ENCODE assay signal across 13 cellular contexts in genomic region chr1:206588492-206588891, GRCh38. TPM values are rescaled to one million over a fixed set of nuclear protein-coding genes. Genes with fewer than 3 reads are reported as not detected.
DNase-seq lines count a peak whose midpoint lies in the region; ATAC-seq and TF ChIP-seq lines count a peak whose summit lies in the region.
"Had no signal": no experiment of that assay in that cellular context is flagged by ENCODE, and none has a peak within 500 bp of the region (broad histone marks: within the 10 kb centered on the region; RNA-seq: fewer than 3 reads in every experiment).

No MANE protein-coding gene starts in this region.

- peaks cover 77% of the 10 kb centered on the region for H3K36me3 Mint-ChIP-seq in activated CD4-positive, alpha-beta memory T cell treated with anti-CD3 and anti-CD28 coated beads for 36 hours

- H3K9me2 ChIP-seq in GM23248 (ENCODE audit: insufficient read depth): no peaks in the 10 kb centered on the region

- POLR2A ChIA-PET in activated CD4-positive, alpha-beta memory T cell treated with anti-CD3 and anti-CD28 coated beads for 36 hours (lab: Charles Lee): interaction anchor here (0.6 to 1.9 kb wide), 6 partner anchors 9 to 44 kb away, joined by 3 to 10 read pairs (median 6); no protein-coding TSS in a partner anchor

- no peaks in the 10 kb centered on the region for H3K9me3 ChIP-seq in GM23248 (ENCODE audit: low read depth)
- no peaks in the 10 kb centered on the region for H3K9me3 ChIP-seq in fibroblast of lung (ENCODE audit: control insufficient read depth, insufficient read depth, low read depth, low read length)
- H3K9me3 ChIP-seq in skeletal muscle tissue (ENCODE audit: control insufficient read depth in 3 of 3, low read length in 3 of 3): no peaks in the 10 kb centered on the region
- H3K9me3 ChIP-seq: HAP-1 had no signal

- no peaks in the 10 kb centered on the region for H3K9me3 Mint-ChIP-seq in activated CD4-positive, alpha-beta memory T cell treated with anti-CD3 and anti-CD28 coated beads for 36 hours

- DNase-seq in GM23248 (no peak), fibroblast of lung (ENCODE audit: low read depth in 2 of 2) (peak in 1 of 2 donors; percentile 69), NCI-H1930 (lab: John Stamatoyannopoulos, UW) (no peak), NCI-H2107 treated with DMSO at 0.1 percent for 48 hours (lab: John Stamatoyannopoulos, UW; ENCODE audit: unreplicated experiment) (no peak), NCI-H2081 (lab: John Stamatoyannopoulos, UW) (no peak), Right ventricle myocardium inferior (ENCODE audit: missing footprints) (no peak)
- no peak for DNase-seq in activated CD4-positive, alpha-beta memory T cell treated with anti-CD3 and anti-CD28 coated beads for 36 hours
- DNase-seq: activated CD4-positive, alpha-beta T cell treated with anti-CD3 and anti-CD28 coated beads for 1 hour; Calu3; effector CD8-positive, alpha-beta T cell; NCI-H2171 had no signal

- H3K79me2 ChIP-seq in GM23248 (ENCODE audit: insufficient read depth): no peaks in the 10 kb centered on the region
- no peaks in the 10 kb centered on the region for H3K79me2 ChIP-seq in fibroblast of lung (ENCODE audit: control insufficient read depth, insufficient read depth, low read length)

- H3K27me3 ChIP-seq in GM23248 (replicated peaks; ENCODE audit: insufficient read depth) (no peaks in the 10 kb centered on the region), fibroblast of lung (ENCODE audit: control insufficient read depth, insufficient read depth, low read length) (no peaks in the 10 kb centered on the region), skeletal muscle tissue (ENCODE audit: control insufficient read depth in 3 of 3, insufficient read depth in 3 of 3, low read length in 3 of 3) (no peaks in the 10 kb centered on the region)

- peak overlapping the region; percentile 79 for H3K27ac ChIP-seq in GM23248
- peak overlapping the region; percentile 37 for H3K27ac ChIP-seq in fibroblast of lung (ENCODE audit: insufficient read depth, low read length)
- H3K27ac ChIP-seq in skeletal muscle tissue (ENCODE audit: low read depth, low read length): peak overlapping the region; percentile 8

- H4K20me1 ChIP-seq in GM23248 (ENCODE audit: insufficient read depth): no peaks in the 10 kb centered on the region
- no peaks in the 10 kb centered on the region for H4K20me1 ChIP-seq in fibroblast of lung (ENCODE audit: control insufficient read depth, extremely low read depth, insufficient read depth, low read length)

- no peak for ATAC-seq in Right ventricle myocardium inferior

- peaks cover 86% of the 10 kb centered on the region for H3K4me1 Mint-ChIP-seq in activated CD4-positive, alpha-beta memory T cell treated with anti-CD3 and anti-CD28 coated beads for 36 hours (ENCODE audit: low read depth)

- peak overlapping the region; percentile 99 for H3K27ac Mint-ChIP-seq in activated CD4-positive, alpha-beta memory T cell treated with anti-CD3 and anti-CD28 coated beads for 36 hours

- 0 out of 2 replicates have a peak, but pooled peaks cover 5% of the 10 kb centered on the region for H3K36me3 ChIP-seq in GM23248 (ENCODE audit: low read depth)
- H3K36me3 ChIP-seq in fibroblast of lung (ENCODE audit: control insufficient read depth, insufficient read depth, low read length): peaks cover 7% of the 10 kb centered on the region
- H3K36me3 ChIP-seq in skeletal muscle tissue (ENCODE audit: control insufficient read depth in 3 of 3, insufficient read depth in 3 of 3, low read length in 3 of 3): peaks cover 41 to 71% (median 57%) of the 10 kb centered on the region in 3 donors

- H3K4me1 ChIP-seq in GM23248 (ENCODE audit: insufficient read depth): peaks cover 30% of the 10 kb centered on the region
- peaks cover 27% of the 10 kb centered on the region for H3K4me1 ChIP-seq in fibroblast of lung (ENCODE audit: control insufficient read depth, extremely low read depth, insufficient read depth, low read length)
- H3K4me1 ChIP-seq in skeletal muscle tissue (ENCODE audit: control insufficient read depth in 3 of 3, insufficient read depth in 3 of 3, low read length in 3 of 3): peaks cover 2 to 12% (median 3%) of the 10 kb centered on the region in 3 donors
- H3K4me1 ChIP-seq: HAP-1 had no signal

- in situ Hi-C loops in GM23248 (cut with MboI): loop anchor here (10.0 kb wide), 1 partner anchor 84 kb away; the partner anchor contains the start of gene RASSF5

- intact Hi-C loops in activated CD4-positive, alpha-beta memory T cell treated with anti-CD3 and anti-CD28 coated beads for 36 hours (cut with micrococcal nuclease): no loop called here
- intact Hi-C loops in Right ventricle myocardium inferior (cut with DNase I): no loop called here

- H3K4me2 ChIP-seq in GM23248 (ENCODE audit: unreplicated experiment): peak overlapping the region; percentile 26
- peak overlapping the region; percentile 23 for H3K4me2 ChIP-seq in fibroblast of lung (ENCODE audit: extremely low read depth, insufficient read depth, low read length)

- H3K4me3 ChIP-seq in GM23248: no peak overlapping the region
- H3K4me3 ChIP-seq in fibroblast of lung (replicated peaks in 1 of 4; ENCODE audit: control extremely low read depth in 1 of 4, insufficient read depth in 1 of 4, low read depth in 3 of 4, low read length in 4 of 4): no peak overlapping the region
- no peak overlapping the region for H3K4me3 ChIP-seq in skeletal muscle tissue (ENCODE audit: low read length in 3 of 3)
- H3K4me3 ChIP-seq: HAP-1 had no signal

- H3F3A ChIP-seq in GM23248 (ENCODE audit: insufficient read depth): peaks cover 34% of the 10 kb centered on the region

- no peaks in the 10 kb centered on the region for H3K27me3 Mint-ChIP-seq in activated CD4-positive, alpha-beta memory T cell treated with anti-CD3 and anti-CD28 coated beads for 36 hours

- 87% methylated on average over 6 of the region's 6 CpGs for WGBS in GM23248 (ENCODE audit: low coverage in 1 of 2, low lambda C conversion rate in 2 of 2, missing lambda C conversion rate in 2 of 2), 2 experiments

- no peak for TF ChIP-seq CTCF in fibroblast of lung (conservative IDR thresholded peaks at IDR 0.05 in 1 of 2, IDR thresholded peaks at IDR 0.05 in 1 of 2; ENCODE audit: low read depth in 1 of 2, low read length in 2 of 2)

- no peak overlapping the region for H3K4me3 Mint-ChIP-seq in activated CD4-positive, alpha-beta memory T cell treated with anti-CD3 and anti-CD28 coated beads for 36 hours

- CTCF ChIA-PET in activated CD4-positive, alpha-beta memory T cell treated with anti-CD3 and anti-CD28 coated beads for 36 hours (lab: Charles Lee): interaction anchor here (0.6 to 19.0 kb wide), 8 partner anchors 8 to 109 kb away, joined by 3 to 588 read pairs (median 7); no protein-coding TSS in a partner anchor

- H3K9ac ChIP-seq in GM23248: peak overlapping the region; percentile 40
- no peak overlapping the region for H3K9ac ChIP-seq in fibroblast of lung (ENCODE audit: insufficient read depth, low read length)
- H3K9ac ChIP-seq in skeletal muscle tissue (ENCODE audit: low read depth in 1 of 3, low read length in 3 of 3): no peak overlapping the region

- H2AFZ ChIP-seq in GM23248: no peak overlapping the region
- H2AFZ ChIP-seq in fibroblast of lung (ENCODE audit: low read length): no peak overlapping the region

RNA-seq across cellular contexts. Expression of gene EIF2D, which starts 23.8 kb away (rescaled TPM):
- total RNA-seq in GM23248 (2014; rRNA removed; shearing (Covaris generic)): 46.7 and 53.4 TPM in 2 replicates
- polyA plus RNA-seq in GM23248 (2016; fragmentation: Nextera tagmentation; extraction: Ambion mirVana): 31.2 and 31.4 TPM in 2 replicates
- 10 to 100 TPM; 84.6 to 87.5 TPM for total RNA-seq in activated CD4-positive, alpha-beta memory T cell treated with anti-CD3 and anti-CD28 coated beads for 36 hours
- total RNA-seq in fibroblast of lung: 50.1 and 53.0 TPM in 2 replicates
- 59.8 and 67.3 TPM in 2 replicates for polyA plus RNA-seq in fibroblast of lung
- polyA plus RNA-seq in fibroblast of lung (2012): 42.5 and 47.0 TPM in 2 replicates
- 26.5 and 45.4 TPM in 2 replicates for polyA minus RNA-seq in fibroblast of lung (ENCODE audit: low replicate concordance)
- 25.6 TPM for total RNA-seq in skeletal muscle tissue
- 26.0 TPM for total RNA-seq in Right ventricle myocardium inferior

RNA-seq across cellular contexts. Expression of gene DYRK3, which starts 46.8 kb away (rescaled TPM):
- total RNA-seq in GM23248 (2014; rRNA removed; shearing (Covaris generic)): 28.8 and 31.5 TPM in 2 replicates
- 16.9 and 18.2 TPM in 2 replicates for polyA plus RNA-seq in GM23248 (2016; fragmentation: Nextera tagmentation; extraction: Ambion mirVana)
- 10 to 100 TPM; 10.1 to 11.4 TPM for total RNA-seq in activated CD4-positive, alpha-beta memory T cell treated with anti-CD3 and anti-CD28 coated beads for 36 hours
- 28.5 and 38.5 TPM in 2 replicates for total RNA-seq in fibroblast of lung
- 9.3 and 10.2 TPM in 2 replicates for polyA plus RNA-seq in fibroblast of lung
- 10.7 and 11.2 TPM in 2 replicates for polyA plus RNA-seq in fibroblast of lung (2012)
- polyA minus RNA-seq in fibroblast of lung (ENCODE audit: low replicate concordance): 5.9 and 8.1 TPM in 2 replicates
- 13.0 TPM for total RNA-seq in skeletal muscle tissue
- 21.9 TPM for total RNA-seq in Right ventricle myocardium inferior

Comparison
In these comparisons a context has a peak if more than half of its experiments do, and no peak if none do; other contexts are left out.
1. H3K27ac ChIP-seq: peak in every context shown above with its lines; median percentile 79 in GM23248; 37 in fibroblast of lung; 8 in skeletal muscle tissue.